8 cellular contexts compared by ENCODE assay signal in the genomic region with DNA sequence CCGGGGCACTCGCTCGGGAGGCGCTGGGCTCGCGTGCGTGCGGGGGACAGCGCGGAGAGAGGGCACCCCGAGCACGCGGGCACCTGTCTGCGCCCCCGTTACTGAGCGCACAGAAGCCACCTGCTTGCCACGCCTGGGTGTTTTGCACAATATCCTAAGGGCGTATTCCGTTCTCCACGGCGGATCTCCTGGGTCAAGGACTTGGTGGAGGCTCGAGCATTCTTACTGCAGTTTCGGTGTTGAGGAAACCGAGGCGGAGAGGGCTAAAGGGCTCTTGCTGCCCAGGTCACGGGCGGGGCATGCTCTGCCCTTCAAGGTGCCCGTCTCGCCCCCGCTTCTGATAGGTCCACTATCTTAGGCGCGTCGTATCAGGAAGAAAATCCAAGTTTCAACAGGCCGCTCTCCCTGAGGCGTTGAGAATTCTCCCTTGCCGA. TPM values are rescaled to one million over a fixed set of nuclear protein-coding genes. Genes with fewer than 3 reads are reported as not detected.
A peak's percentile ranks its signal among the peaks of the same experiment; 100 is the strongest.
DNase-seq lines count a peak whose midpoint lies in the region; ATAC-seq and TF ChIP-seq lines count a peak whose summit lies in the region.

No MANE protein-coding gene starts in this region.

- H3K9me3 ChIP-seq in OCI-LY3 (ENCODE audit: insufficient read depth, low read length) (peaks cover 13% of the 10 kb centered on the region), upper lobe of right lung (peaks cover 5% of the 10 kb centered on the region)

- H3K27me3 ChIP-seq in OCI-LY3 (ENCODE audit: low read depth, low read length) (no peaks in the 10 kb centered on the region), mesendoderm (ENCODE audit: insufficient read depth, low read length, poor library complexity) (no peaks in the 10 kb centered on the region), upper lobe of right lung (no peaks in the 10 kb centered on the region)

- no peaks in the 10 kb centered on the region for H3K79me1 ChIP-seq in mesendoderm (ENCODE audit: low read length)

- no peak overlapping the region for H2BK120ac ChIP-seq in mesendoderm (ENCODE audit: low read depth, low read length)

- peak overlapping the region; percentile 51 for H2AFZ ChIP-seq in OCI-LY3 (ENCODE audit: low read depth, low read length)

- peak overlapping the region; percentile 91 for H3K4me2 ChIP-seq in OCI-LY3 (ENCODE audit: low read length)
- peak overlapping the region; percentile 89 for H3K4me2 ChIP-seq in mesendoderm (ENCODE audit: low read length)

- H3K4me1 ChIP-seq in OCI-LY3 (ENCODE audit: low read length), result peaks cover 12% of the 10 kb centered on the region
- no peaks in the 10 kb centered on the region for H3K4me1 ChIP-seq in mesendoderm (ENCODE audit: control insufficient read depth, low read depth, low read length)
- H3K4me1 ChIP-seq in upper lobe of right lung, result peaks cover 44% of the 10 kb centered on the region

- TF ChIP-seq CTCF in OCI-LY3 (IDR thresholded peaks at IDR 0.05; ENCODE audit: low read depth, low read length) (no peak), coronary artery (IDR thresholded peaks at IDR 0.05) (no peak), upper lobe of right lung (IDR thresholded peaks at IDR 0.05) (no peak)

- no peak overlapping the region for H4K8ac ChIP-seq in mesendoderm (ENCODE audit: low read depth, low read length)

- no peak overlapping the region for H3K27ac ChIP-seq in OCI-LY3 (ENCODE audit: low read length)
- H3K27ac ChIP-seq in coronary artery, result peak overlapping the region; percentile 71 to 86
- no peak overlapping the region for H3K27ac ChIP-seq in mesendoderm (ENCODE audit: low read depth, low read length)
- peak overlapping the region; percentile 89 for H3K27ac ChIP-seq in upper lobe of right lung

- no peak overlapping the region for H4K5ac ChIP-seq in mesendoderm (ENCODE audit: low read length)

- peak overlapping the region; percentile 88 for H3K56ac ChIP-seq in mesendoderm (ENCODE audit: low read length)

- H3K18ac ChIP-seq in mesendoderm (ENCODE audit: low read length), result no peak overlapping the region

- no peaks in the 10 kb centered on the region for H4K20me1 ChIP-seq in OCI-LY3 (ENCODE audit: insufficient read depth, low read length)

- no peak overlapping the region for H3K4ac ChIP-seq in mesendoderm (ENCODE audit: low read depth, low read length)

- H3K4me3 ChIP-seq in OCI-LY3 (ENCODE audit: low read length) (peak overlapping the region; percentile 82), coronary artery (peak overlapping the region; percentile 95), mesendoderm (ENCODE audit: low read length) (peak overlapping the region; percentile 58), upper lobe of right lung (peak overlapping the region; percentile 81)

- intact Hi-C loops in upper lobe of right lung (cut with DNase I), result no loop called here

- peak overlapping the region; percentile 64 for H3K9ac ChIP-seq in OCI-LY3 (ENCODE audit: low read length)
- peak overlapping the region; percentile 68 for H3K9ac ChIP-seq in mesendoderm (ENCODE audit: low read length)

- H3K36me3 ChIP-seq in OCI-LY3 (replicated peaks; ENCODE audit: low read depth, low read length) (no peaks in the 10 kb centered on the region), mesendoderm (ENCODE audit: control insufficient read depth, insufficient read depth, low read length) (no peaks in the 10 kb centered on the region), upper lobe of right lung (no peaks in the 10 kb centered on the region)

- H2AK5ac ChIP-seq in mesendoderm (ENCODE audit: low read length), result no peak overlapping the region

- peak; percentile 8 for DNase-seq in AG08396 (ENCODE audit: low spot score)
- DNase-seq in coronary artery (ENCODE audit: low spot score), result no peak
- no peak for DNase-seq in mesendoderm
- peak; percentile 89 for DNase-seq in upper lobe of right lung
- no peak for DNase-seq in DMS153 (lab: John Stamatoyannopoulos, UW)
- no peak for DNase-seq in islet precursor cell

- WGBS in mesendoderm (ENCODE audit: extremely low coverage, insufficient coverage, low lambda C conversion rate), result no CpG with 5 or more reads among the region's 36 CpGs

- ATAC-seq in GM21447 (IDR thresholded peaks at IDR 0.05; ENCODE audit: unreplicated experiment), result peak; percentile 17
- ATAC-seq in upper lobe of right lung, result peak; percentile 66

- H3K23ac ChIP-seq in mesendoderm (ENCODE audit: low read length), result no peak overlapping the region

- H2BK5ac ChIP-seq in mesendoderm (ENCODE audit: low read length), result no peak overlapping the region

- no peak overlapping the region for H2BK15ac ChIP-seq in mesendoderm (replicated peaks; ENCODE audit: low read depth)

- H3K79me2 ChIP-seq in OCI-LY3 (ENCODE audit: low read length), result peaks cover 21% of the 10 kb centered on the region
- no peaks in the 10 kb centered on the region for H3K79me2 ChIP-seq in mesendoderm (ENCODE audit: control insufficient read depth, insufficient read depth, low read length)

RNA-seq across cellular contexts. Expression of a gene that starts 0.5 kb away (rescaled TPM):
- polyA plus RNA-seq in mesendoderm (2013, experiment 1 of 2), result 2.7 TPM
- polyA plus RNA-seq in mesendoderm (2013, experiment 2 of 2), result 2.9 TPM
- 84.1 TPM for total RNA-seq in upper lobe of right lung

Comparison
In these comparisons a context has a peak if more than half of its experiments do, and no peak if none do; other contexts are left out.
1. DNase-seq: peak in AG08396 (single experiment) and upper lobe of right lung (single experiment); none in coronary artery (single experiment), mesendoderm (single experiment), DMS153 (single experiment) and islet precursor cell (single experiment).
2. H3K27ac ChIP-seq: peak in coronary artery (2 of 2) and upper lobe of right lung (single experiment); none in OCI-LY3 (single experiment) and mesendoderm (single experiment).
3. Peak in every context shown above with its lines, with median percentiles within 50 percentile points of each other: H3K4me3 ChIP-seq.